ENCODE assay signal across 1 cellular context in genomic region chr6:34238507-34239239, GRCh38.
TF ChIP-seq lines count a peak whose summit lies in the region.

No MANE protein-coding gene starts in this region.

TF ChIP-seq in GM12878, 131 proteins besides CTCF, POLR2A, EP300 and RAD21:
- TF ChIP-seq ZNF217 (IDR thresholded peaks at IDR 0.05) (no peak), EED (IDR thresholded peaks at IDR 0.05; ENCODE audit: low read depth) (no peak)
- TF ChIP-seq, protein P1, sequence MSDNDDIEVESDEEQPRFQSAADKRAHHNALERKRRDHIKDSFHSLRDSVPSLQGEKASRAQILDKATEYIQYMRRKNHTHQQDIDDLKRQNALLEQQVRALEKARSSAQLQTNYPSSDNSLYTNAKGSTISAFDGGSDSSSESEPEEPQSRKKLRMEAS (IDR thresholded peaks at IDR 0.05; ENCODE audit: low read depth, low read length): no peak
TF ChIP-seq in GM12878: peak in this region for 0.
